8 cellular contexts compared by ENCODE assay signal in the genomic region with DNA sequence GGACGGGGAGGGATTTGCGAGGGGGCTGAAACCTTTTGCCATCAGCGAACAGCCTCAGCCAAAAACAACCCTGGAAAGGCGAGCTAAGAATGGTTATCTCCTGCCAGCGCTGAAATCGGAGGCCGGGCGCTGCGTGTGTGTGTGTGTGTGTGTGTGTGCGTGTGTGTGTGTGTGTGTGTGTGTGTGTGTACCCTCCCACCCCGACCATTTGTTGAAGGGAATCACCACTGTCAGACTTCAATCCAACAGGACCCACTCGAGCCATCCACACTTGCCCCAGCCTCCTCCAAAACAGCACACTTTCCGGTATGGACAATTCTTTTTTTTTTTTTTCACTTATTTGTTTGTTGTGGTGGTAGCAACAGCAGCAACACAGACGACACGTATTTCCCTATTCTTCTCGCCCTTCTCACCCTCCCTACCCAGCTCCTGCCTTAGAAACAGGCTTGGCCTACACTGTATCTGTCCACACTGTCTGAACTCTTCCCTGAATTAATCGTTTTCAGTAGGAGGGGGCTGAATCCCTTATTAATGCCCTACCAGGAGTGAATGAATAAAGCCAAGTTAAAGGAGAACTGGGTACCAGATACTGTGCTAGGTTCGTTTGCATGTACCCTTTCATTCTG. TPM values are rescaled to one million over a fixed set of nuclear protein-coding genes. Genes with fewer than 3 reads are reported as not detected.
DNase-seq lines count a peak whose midpoint lies in the region; ATAC-seq and TF ChIP-seq lines count a peak whose summit lies in the region.
"Not testable (repeated sequence)": the region's sequence is repeated elsewhere in the genome, so short reads cannot be mapped to it uniquely, and the experiment has no call there.

No MANE protein-coding gene starts in this region.

- CTCF ChIA-PET in Caco-2 (lab: Charles Lee); activated naive CD4-positive, alpha-beta T cell treated with anti-CD3 and anti-CD28 coated beads, Interleukin-2, amount 10 ng/mL, durations not matched to agents 7 days and 5 days (lab: Charles Lee): not testable (repeated sequence)

- not testable (repeated sequence) for H3K27me3 ChIP-seq in Caco-2 (replicated peaks; ENCODE audit: control insufficient read depth, insufficient read depth, low read length); effector memory CD4-positive, alpha-beta T cell (replicated peaks; ENCODE audit: control insufficient read depth, insufficient read depth, low read length, poor library complexity, severe bottlenecking); right cardiac atrium (ENCODE audit: control insufficient read depth, insufficient read depth); rectal smooth muscle tissue (ENCODE audit: control insufficient read depth, insufficient read depth, low read length); upper lobe of left lung

- H3K4me3 ChIP-seq in Caco-2 (ENCODE audit: low read depth, low read length) (peak overlapping the region; percentile 45), SK-N-MC (peak overlapping the region; percentile 81), right cardiac atrium (ENCODE audit: low read length) (peak overlapping the region; percentile 62), rectal smooth muscle tissue (ENCODE audit: low read length) (peak overlapping the region; percentile 2), upper lobe of left lung (peak overlapping the region in 3 of 4 donors; percentile 39 to 57 (median 53))
- H3K4me3 ChIP-seq in effector memory CD4-positive, alpha-beta T cell (ENCODE audit: insufficient read depth, low read depth, low read length, poor library complexity, severe bottlenecking) = peak overlapping the region; percentile 50

- POLR2A ChIA-PET in Caco-2 (lab: Charles Lee) = not testable (repeated sequence)

- H3K4me1 ChIP-seq in Caco-2; effector memory CD4-positive, alpha-beta T cell (ENCODE audit: control insufficient read depth, insufficient read depth, low read length, poor library complexity, severe bottlenecking); right cardiac atrium (ENCODE audit: control insufficient read depth, insufficient read depth, low read length); rectal smooth muscle tissue (ENCODE audit: control insufficient read depth, insufficient read depth, low read length): not testable (repeated sequence)
- peaks cover 0 to 10% (median 4%) of the 10 kb centered on the region in 4 donors for H3K4me1 ChIP-seq in upper lobe of left lung

- not testable (repeated sequence) for TF ChIP-seq EP300 in upper lobe of left lung (IDR thresholded peaks at IDR 0.05)

- H3K9me3 ChIP-seq in Caco-2; SK-N-MC (ENCODE audit: low read depth, low read length); effector memory CD4-positive, alpha-beta T cell (ENCODE audit: control insufficient read depth, low read length); right cardiac atrium (ENCODE audit: control insufficient read depth, low read length); upper lobe of left lung: not testable (repeated sequence)

- intact Hi-C loops in Caco-2 (cut with micrococcal nuclease; ENCODE audit: unreplicated experiment); right cardiac atrium (cut with DNase I): not testable (repeated sequence)

- BruUV-seq in Caco-2 (replicated peaks; lab: Mats Ljungman, UMichigan) = not testable (repeated sequence)

- TF ChIP-seq CTCF in Caco-2 (IDR thresholded peaks at IDR 0.05; ENCODE audit: insufficient read depth in 1 of 2, low read depth in 1 of 2, low read length in 1 of 2, severe bottlenecking in 1 of 2, unreplicated experiment in 1 of 2); mesothelial cell of epicardium (IDR thresholded peaks at IDR 0.05; ENCODE audit: unreplicated experiment); upper lobe of left lung (IDR thresholded peaks at IDR 0.05): not testable (repeated sequence)

- H3K4me1 Mint-ChIP-seq in Caco-2 (ENCODE audit: low read depth, unreplicated experiment); activated naive CD4-positive, alpha-beta T cell treated with anti-CD3 and anti-CD28 coated beads, Interleukin-2, amount 10 ng/mL, durations not matched to agents 7 days and 5 days; mesothelial cell of epicardium: not testable (repeated sequence)

- H3K4me3 Mint-ChIP-seq in Caco-2 (ENCODE audit: unreplicated experiment) (peak overlapping the region; percentile 52), mesothelial cell of epicardium (peak overlapping the region; percentile 58)
- H3K4me3 Mint-ChIP-seq in activated naive CD4-positive, alpha-beta T cell treated with anti-CD3 and anti-CD28 coated beads, Interleukin-2, amount 10 ng/mL, durations not matched to agents 7 days and 5 days = peak overlapping the region; percentile 66

- not testable (repeated sequence) for TF ChIP-seq POLR2A in upper lobe of left lung (IDR thresholded peaks at IDR 0.05)

- not testable (repeated sequence) for H3K9ac ChIP-seq in SK-N-MC (ENCODE audit: insufficient read length); rectal smooth muscle tissue (ENCODE audit: low read length)

- not testable (repeated sequence) for H3K36me3 Mint-ChIP-seq in Caco-2 (ENCODE audit: insufficient read depth, unreplicated experiment); activated naive CD4-positive, alpha-beta T cell treated with anti-CD3 and anti-CD28 coated beads, Interleukin-2, amount 10 ng/mL, durations not matched to agents 7 days and 5 days; mesothelial cell of epicardium

- WGBS in right cardiac atrium = 12% methylated on average over 17 of the region's 18 CpGs
- 18 to 33% methylated on average over 7 to 16 of the region's 18 CpGs for WGBS in upper lobe of left lung, 2 donors

- not testable (repeated sequence) for H3K27me3 Mint-ChIP-seq in Caco-2 (ENCODE audit: insufficient read depth, unreplicated experiment)
- peaks cover 34% of the 10 kb centered on the region for H3K27me3 Mint-ChIP-seq in activated naive CD4-positive, alpha-beta T cell treated with anti-CD3 and anti-CD28 coated beads, Interleukin-2, amount 10 ng/mL, durations not matched to agents 7 days and 5 days
- peaks cover 39% of the 10 kb centered on the region for H3K27me3 Mint-ChIP-seq in mesothelial cell of epicardium (ENCODE audit: low read depth)

- peak; percentile 30 to 33 for ATAC-seq in right cardiac atrium
- peak; percentile 35 to 56 for ATAC-seq in upper lobe of left lung (ENCODE audit: low FRiP score in 2 of 2)

- H3K9me3 Mint-ChIP-seq in Caco-2 (ENCODE audit: unreplicated experiment); activated naive CD4-positive, alpha-beta T cell treated with anti-CD3 and anti-CD28 coated beads, Interleukin-2, amount 10 ng/mL, durations not matched to agents 7 days and 5 days; mesothelial cell of epicardium: not testable (repeated sequence)

- not testable (repeated sequence) for H3K36me3 ChIP-seq in Caco-2 (ENCODE audit: control insufficient read depth, insufficient read depth, low read length); SK-N-MC (ENCODE audit: insufficient read depth, low read length); effector memory CD4-positive, alpha-beta T cell (ENCODE audit: control insufficient read depth, insufficient read depth, low read length); rectal smooth muscle tissue (ENCODE audit: control insufficient read depth, insufficient read depth, low read length); upper lobe of left lung

- not testable (repeated sequence) for DNase-seq in Caco-2; SK-N-MC (ENCODE audit: low read depth, low spot score); activated naive CD4-positive, alpha-beta T cell treated with anti-CD3 and anti-CD28 coated beads, Interleukin-2, amount 10 ng/mL, durations not matched to agents 7 days and 5 days; effector memory CD4-positive, alpha-beta T cell; mesothelial cell of epicardium (ENCODE audit: low spot score in 2 of 2, unreplicated experiment in 2 of 2); upper lobe of left lung
- peak in 1 of 3 donors; percentile 27 for DNase-seq in right cardiac atrium

- not testable (repeated sequence) for H3K27ac ChIP-seq in SK-N-MC; effector memory CD4-positive, alpha-beta T cell (ENCODE audit: insufficient read depth, low read length, poor library complexity, severe bottlenecking); right cardiac atrium (ENCODE audit: low read length); rectal smooth muscle tissue (ENCODE audit: low read depth, low read length)
- H3K27ac ChIP-seq in upper lobe of left lung = peak overlapping the region in 1 of 4 donors; percentile 69

- H3K27ac Mint-ChIP-seq in Caco-2 (ENCODE audit: unreplicated experiment); activated naive CD4-positive, alpha-beta T cell treated with anti-CD3 and anti-CD28 coated beads, Interleukin-2, amount 10 ng/mL, durations not matched to agents 7 days and 5 days; mesothelial cell of epicardium: not testable (repeated sequence)

RNA-seq across cellular contexts. Expression of a gene that starts 44.2 kb away (rescaled TPM):
- total RNA-seq in Caco-2 (2022) (0.56 and 0.93 TPM in 2 replicates), right cardiac atrium (under 1 TPM; 0.15 to 0.31 (median 0.20) TPM), mesothelial cell of epicardium (0.35 to 0.67 TPM (median 0.38 TPM) in 3 replicates), upper lobe of left lung (1 to 10 TPM in 3 of 6 donors, under 1 TPM in 3; 0.30 to 3.1 (median 0.80) TPM)
- 0.14 TPM for polyA plus RNA-seq in right cardiac atrium

RNA-seq across cellular contexts. Expression of a gene that starts 44.8 kb away (rescaled TPM):
- total RNA-seq in Caco-2 (2022) = 23.8 TPM in 2 replicates
- total RNA-seq in right cardiac atrium = 10 to 100 TPM in 3 of 4 donors, 1 to 10 TPM in 1; 8.2 to 14.6 (median 12.1) TPM
- polyA plus RNA-seq in right cardiac atrium = 10.8 TPM
- total RNA-seq in mesothelial cell of epicardium = 24.7 to 26.4 TPM (median 26.4 TPM) in 3 replicates
- 10 to 100 TPM in 4 of 6 donors, 1 to 10 TPM in 2; 3.0 to 29.4 (median 26.9) TPM for total RNA-seq in upper lobe of left lung

Comparison
In these comparisons a context has a peak if more than half of its experiments do, and no peak if none do; other contexts are left out.
1. H3K4me3 ChIP-seq: peak in every context shown above with its lines; median percentile 81 in SK-N-MC; 62 in right cardiac atrium; 53 in upper lobe of left lung; 50 in effector memory CD4-positive, alpha-beta T cell; 45 in Caco-2; 2 in rectal smooth muscle tissue.